Comparison of ENCODE assay signal across 16 cellular contexts in the genomic region with DNA sequence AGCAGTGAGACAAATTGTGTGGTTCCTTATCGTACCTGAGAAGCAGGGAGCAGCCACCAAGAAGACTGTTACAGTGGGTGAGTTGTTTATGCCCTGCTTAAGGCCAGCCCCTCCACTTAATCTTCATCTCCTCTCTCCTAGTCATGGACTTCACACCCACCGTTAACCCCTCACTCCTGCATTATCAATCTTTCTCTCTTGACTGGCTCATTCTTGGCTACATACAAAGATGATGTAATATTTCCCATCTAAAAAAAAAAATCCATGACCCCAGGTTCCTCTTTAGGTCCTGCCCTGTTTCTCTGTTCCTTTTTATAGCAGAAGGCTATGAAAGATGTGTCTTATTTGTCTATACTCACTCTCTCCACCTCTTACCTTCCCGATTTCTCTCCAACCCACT.
DNase-seq lines count a peak whose midpoint lies in the region; ATAC-seq and TF ChIP-seq lines count a peak whose summit lies in the region.
"Had no signal": no experiment of that assay in that cellular context is flagged by ENCODE, and none has a peak within 500 bp of the region (broad histone marks: within the 10 kb centered on the region; RNA-seq: fewer than 3 reads in every experiment).

No MANE protein-coding gene starts in this region.

- H3K36me3 ChIP-seq in HUES48 (ENCODE audit: control insufficient read depth, insufficient read depth, low read length): no peaks in the 10 kb centered on the region
- H3K36me3 ChIP-seq in body of pancreas (replicated peaks in 1 of 2; ENCODE audit: insufficient read depth in 1 of 2, low read depth in 2 of 2): no peaks in the 10 kb centered on the region
- H3K36me3 ChIP-seq: HAP-1, tibial nerve had no signal

- TF ChIP-seq CTCF in body of pancreas (IDR thresholded peaks at IDR 0.05): no peak

- intact Hi-C loops in body of pancreas (cut with DNase I): no loop called here

- H3K9me3 ChIP-seq in HUES48 (ENCODE audit: control insufficient read depth, insufficient read depth, low read length) (no peaks in the 10 kb centered on the region), body of pancreas (no peaks in the 10 kb centered on the region)
- H3K9me3 ChIP-seq: HAP-1, tibial nerve had no signal

- H3K27ac ChIP-seq in HUES48 (ENCODE audit: low read depth, low read length): peak overlapping the region; percentile 66
- peak overlapping the region in 2 of 4 donors; percentile 62 to 63 for H3K27ac ChIP-seq in body of pancreas
- H3K27ac ChIP-seq: PC-9, SK-N-MC, tibial nerve had no signal

- peak overlapping the region; percentile 11; the same call in 1 of the 2 replicates for H3K4me3 ChIP-seq in HUES48 (ENCODE audit: low read depth, low read length)
- H3K4me3 ChIP-seq in body of pancreas: no peak overlapping the region
- H3K4me3 ChIP-seq: HAP-1, PC-9, SK-N-MC, tibial nerve had no signal

- ATAC-seq in body of pancreas: no peak

- H3K9ac ChIP-seq in HUES48 (ENCODE audit: low read depth, low read length): peak overlapping the region; percentile 27; the same call in 1 of the 2 replicates

- peaks cover 24% of the 10 kb centered on the region for H3K4me1 ChIP-seq in HUES48 (ENCODE audit: control insufficient read depth, insufficient read depth, low read length)
- H3K4me1 ChIP-seq in body of pancreas: peaks cover 14% of the 10 kb centered on the region

- 55 to 61% methylated on average over 3 of the region's 3 CpGs for WGBS in body of pancreas, 2 donors

- TF ChIP-seq POLR2A in erythroblast (IDR thresholded peaks at IDR 0.05; ENCODE audit: low read length) (no peak), body of pancreas (IDR thresholded peaks at IDR 0.05) (no peak)

- DNase-seq in AML-193 (lab: John Stamatoyannopoulos, UW) (peak; percentile 68 to 70), SKM-1 (lab: John Stamatoyannopoulos, UW; ENCODE audit: unreplicated experiment) (peak; percentile 36), erythroblast (lab: John Stamatoyannopoulos, UW) (peak; percentile 19 to 55), body of pancreas (no peak), SW 1271 (lab: John Stamatoyannopoulos, UW) (no peak), GDM1 (lab: John Stamatoyannopoulos, UW) (no peak)
- no peak for DNase-seq in activated CD4-positive, alpha-beta T cell treated with anti-CD3 and anti-CD28 coated beads for 1 hour
- DNase-seq: activated gamma-delta T cell treated with Interleukin-2 at 50 U/mL for 16 hours; CD4-positive, alpha-beta memory T cell; NCI-H2171 treated with DMSO at 0.1 percent for 48 hours; stimulated activated CD4-positive, alpha-beta T cell treated with anti-CD3 and anti-CD28 coated beads, Interleukin-4, amount 100 ng/mL, for 1 hour had no signal

- H3K27me3 ChIP-seq in HUES48 (ENCODE audit: control insufficient read depth, insufficient read depth, low read length) (no peaks in the 10 kb centered on the region), body of pancreas (no peaks in the 10 kb centered on the region)
- H3K27me3 ChIP-seq: tibial nerve had no signal

Comparison
In these comparisons a context has a peak if more than half of its experiments do, and no peak if none do; other contexts are left out.
1. DNase-seq: peak in AML-193 (2 of 2), SKM-1 (single experiment) and erythroblast (2 of 2); none in body of pancreas (0 of 4), activated CD4-positive, alpha-beta T cell treated with anti-CD3 and anti-CD28 coated beads for 1 hour (single experiment), SW 1271 (0 of 2) and GDM1 (single experiment).